ENCODE assay signal across 24 cellular contexts in the genomic region with DNA sequence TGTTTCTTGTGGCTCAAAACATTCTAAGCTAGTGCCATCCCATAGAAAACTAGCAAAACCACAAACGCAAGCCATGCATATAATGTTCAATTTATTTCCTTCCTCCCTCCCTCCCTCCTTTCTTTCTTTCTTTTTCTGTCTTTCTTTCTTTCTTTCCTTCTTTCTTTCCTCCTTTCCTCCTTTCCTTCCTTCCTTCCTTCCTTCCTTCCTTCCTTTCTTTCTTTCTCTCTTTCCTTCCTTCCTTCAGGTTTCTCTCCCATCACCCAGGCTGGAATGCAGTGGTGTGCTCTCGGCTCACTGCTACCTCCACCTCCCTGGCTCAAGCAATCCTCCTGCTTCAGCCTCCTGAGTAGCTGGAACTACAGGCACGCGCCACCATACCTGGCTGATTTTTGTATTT.
A peak's percentile ranks its signal among the peaks of the same experiment; 100 is the strongest.
DNase-seq lines count a peak whose midpoint lies in the region; ATAC-seq and TF ChIP-seq lines count a peak whose summit lies in the region.
"Had no signal": no experiment of that assay in that cellular context is flagged by ENCODE, and none has a peak within 500 bp of the region (broad histone marks: within the 10 kb centered on the region; RNA-seq: fewer than 3 reads in every experiment).

No MANE protein-coding gene starts in this region.

- no peak for DNase-seq in activated naive CD4-positive, alpha-beta T cell treated with anti-CD3 and anti-CD28 coated beads, Interleukin-2, amount 10 ng/mL, durations not matched to agents 7 days and 5 days
- no peak for DNase-seq in activated naive CD4-positive, alpha-beta T cell treated with anti-CD3 and anti-CD28 coated beads for 36 hours
- DNase-seq in SHP77 (lab: John Stamatoyannopoulos, UW): no peak
- DNase-seq: 8988T; ACHN; BE2C; C1 segment of cervical spinal cord; CD4-positive, alpha-beta memory T cell; CD4-positive, CD25-positive, alpha-beta regulatory T cell; CD8-positive, alpha-beta memory T cell; COR-L47; DMS 273 treated with DMSO at 0.1 percent for 48 hours; DMS153; DMS53; DMS79; DND-41; EL; GDM1 had no signal

- ATAC-seq in HG03108 (IDR thresholded peaks at IDR 0.05; ENCODE audit: unreplicated experiment) (no peak), HG03521 (IDR thresholded peaks at IDR 0.05; ENCODE audit: unreplicated experiment) (no peak)
- ATAC-seq: GM12878 had no signal

- H3K9me3 ChIP-seq in BLaER1 treated with 17β-estradiol and CSF1 and Interleukin-3, amounts not matched to agents 10 nM and 100 nM (replicated peaks in 1 of 11): peaks cover under 1 to 11% (median 7%) of the 10 kb centered on the region in 11 experiments; a peak in 21 of 22 replicates
- H3K9me3 ChIP-seq: BE2C had no signal

- no peak overlapping the region for H3K9ac ChIP-seq in BLaER1 treated with 17β-estradiol and CSF1 and Interleukin-3, amounts not matched to agents 10 nM and 100 nM

- H3K36me3 ChIP-seq in BLaER1 treated with 17β-estradiol and CSF1 and Interleukin-3, amounts not matched to agents 10 nM and 100 nM: no peaks in the 10 kb centered on the region
- H3K36me3 ChIP-seq: BE2C had no signal

- H3K27me3 ChIP-seq in BLaER1 treated with 17β-estradiol and CSF1 and Interleukin-3, amounts not matched to agents 10 nM and 100 nM: peaks cover 0 to 19% (median 13%) of the 10 kb centered on the region in 11 experiments; a peak in 11 of 22 replicates
- H3K27me3 ChIP-seq: BE2C had no signal

- CTCF ChIA-PET in activated naive CD4-positive, alpha-beta T cell treated with anti-CD3 and anti-CD28 coated beads, Interleukin-2, amount 10 ng/mL, durations not matched to agents 7 days and 5 days (lab: Charles Lee): no interaction called here
- CTCF ChIA-PET in activated naive CD4-positive, alpha-beta T cell treated with anti-CD3 and anti-CD28 coated beads for 36 hours (lab: Charles Lee): interaction anchor here (0.7 kb wide), 1 partner anchor 524 kb away, joined by 5 read pairs; a partner anchor contains a TSS

- peaks cover 8% of the 10 kb centered on the region for H3K9me3 Mint-ChIP-seq in activated naive CD4-positive, alpha-beta T cell treated with anti-CD3 and anti-CD28 coated beads, Interleukin-2, amount 10 ng/mL, durations not matched to agents 7 days and 5 days
- H3K9me3 Mint-ChIP-seq in activated naive CD4-positive, alpha-beta T cell treated with anti-CD3 and anti-CD28 coated beads for 36 hours: no peaks in the 10 kb centered on the region

- H3K4me1 ChIP-seq in BLaER1 treated with 17β-estradiol and CSF1 and Interleukin-3, amounts not matched to agents 10 nM and 100 nM: peaks cover 30 to 47% (median 41%) of the 10 kb centered on the region in 10 experiments

- H3K4me2 ChIP-seq in BLaER1 treated with 17β-estradiol and CSF1 and Interleukin-3, amounts not matched to agents 10 nM and 100 nM: peak overlapping the region in 8 of 11 experiments; percentile 23 to 53 (median 34); a peak in 15 of 22 replicates

- intact Hi-C loops in activated naive CD4-positive, alpha-beta T cell treated with anti-CD3 and anti-CD28 coated beads for 36 hours (cut with micrococcal nuclease): no loop called here

- H3K4me3 ChIP-seq in BLaER1 treated with 17β-estradiol and CSF1 and Interleukin-3, amounts not matched to agents 10 nM and 100 nM: no peak overlapping the region
- H3K4me3 ChIP-seq: GM12878 had no signal

- peaks cover 20% of the 10 kb centered on the region for H3K4me1 Mint-ChIP-seq in activated naive CD4-positive, alpha-beta T cell treated with anti-CD3 and anti-CD28 coated beads, Interleukin-2, amount 10 ng/mL, durations not matched to agents 7 days and 5 days
- peaks cover 16% of the 10 kb centered on the region for H3K4me1 Mint-ChIP-seq in activated naive CD4-positive, alpha-beta T cell treated with anti-CD3 and anti-CD28 coated beads for 36 hours (ENCODE audit: low read depth)

- no peak overlapping the region for H3K4me3 Mint-ChIP-seq in activated naive CD4-positive, alpha-beta T cell treated with anti-CD3 and anti-CD28 coated beads, Interleukin-2, amount 10 ng/mL, durations not matched to agents 7 days and 5 days
- H3K4me3 Mint-ChIP-seq in activated naive CD4-positive, alpha-beta T cell treated with anti-CD3 and anti-CD28 coated beads for 36 hours: no peak overlapping the region
- H3K4me3 Mint-ChIP-seq: CD14-positive monocyte; CD4-positive, alpha-beta memory T cell; CD4-positive, CD25-positive, alpha-beta regulatory T cell; CD8-positive, alpha-beta memory T cell had no signal

- H3K36me3 Mint-ChIP-seq in activated naive CD4-positive, alpha-beta T cell treated with anti-CD3 and anti-CD28 coated beads, Interleukin-2, amount 10 ng/mL, durations not matched to agents 7 days and 5 days: no peaks in the 10 kb centered on the region
- H3K36me3 Mint-ChIP-seq in activated naive CD4-positive, alpha-beta T cell treated with anti-CD3 and anti-CD28 coated beads for 36 hours (ENCODE audit: low read depth): peaks cover 1% of the 10 kb centered on the region
- H3K36me3 Mint-ChIP-seq: CD14-positive monocyte; CD4-positive, alpha-beta memory T cell; CD8-positive, alpha-beta memory T cell had no signal

- H4K20me1 ChIP-seq in BLaER1 treated with 17β-estradiol and CSF1 and Interleukin-3, amounts not matched to agents 10 nM and 100 nM: peaks cover 0 to 15% (median 0%) of the 10 kb centered on the region in 11 experiments; a peak in 4 of 22 replicates

- H3K27ac Mint-ChIP-seq in activated naive CD4-positive, alpha-beta T cell treated with anti-CD3 and anti-CD28 coated beads, Interleukin-2, amount 10 ng/mL, durations not matched to agents 7 days and 5 days: peak overlapping the region; percentile 33
- H3K27ac Mint-ChIP-seq in activated naive CD4-positive, alpha-beta T cell treated with anti-CD3 and anti-CD28 coated beads for 36 hours: no peak overlapping the region
- H3K27ac Mint-ChIP-seq: CD14-positive monocyte; CD8-positive, alpha-beta memory T cell had no signal

- H3K27ac ChIP-seq in BLaER1 treated with 17β-estradiol and CSF1 and Interleukin-3, amounts not matched to agents 10 nM and 100 nM: no peak overlapping the region
- H3K27ac ChIP-seq in VCaP: peak overlapping the region; percentile 94

- TF ChIP-seq CTCF in VCaP (conservative IDR thresholded peaks at IDR 0.05): no peak

- peaks cover 34% of the 10 kb centered on the region for H3K27me3 Mint-ChIP-seq in activated naive CD4-positive, alpha-beta T cell treated with anti-CD3 and anti-CD28 coated beads, Interleukin-2, amount 10 ng/mL, durations not matched to agents 7 days and 5 days
- no peaks in the 10 kb centered on the region for H3K27me3 Mint-ChIP-seq in activated naive CD4-positive, alpha-beta T cell treated with anti-CD3 and anti-CD28 coated beads for 36 hours (ENCODE audit: low read depth)
